In the genomic region with DNA sequence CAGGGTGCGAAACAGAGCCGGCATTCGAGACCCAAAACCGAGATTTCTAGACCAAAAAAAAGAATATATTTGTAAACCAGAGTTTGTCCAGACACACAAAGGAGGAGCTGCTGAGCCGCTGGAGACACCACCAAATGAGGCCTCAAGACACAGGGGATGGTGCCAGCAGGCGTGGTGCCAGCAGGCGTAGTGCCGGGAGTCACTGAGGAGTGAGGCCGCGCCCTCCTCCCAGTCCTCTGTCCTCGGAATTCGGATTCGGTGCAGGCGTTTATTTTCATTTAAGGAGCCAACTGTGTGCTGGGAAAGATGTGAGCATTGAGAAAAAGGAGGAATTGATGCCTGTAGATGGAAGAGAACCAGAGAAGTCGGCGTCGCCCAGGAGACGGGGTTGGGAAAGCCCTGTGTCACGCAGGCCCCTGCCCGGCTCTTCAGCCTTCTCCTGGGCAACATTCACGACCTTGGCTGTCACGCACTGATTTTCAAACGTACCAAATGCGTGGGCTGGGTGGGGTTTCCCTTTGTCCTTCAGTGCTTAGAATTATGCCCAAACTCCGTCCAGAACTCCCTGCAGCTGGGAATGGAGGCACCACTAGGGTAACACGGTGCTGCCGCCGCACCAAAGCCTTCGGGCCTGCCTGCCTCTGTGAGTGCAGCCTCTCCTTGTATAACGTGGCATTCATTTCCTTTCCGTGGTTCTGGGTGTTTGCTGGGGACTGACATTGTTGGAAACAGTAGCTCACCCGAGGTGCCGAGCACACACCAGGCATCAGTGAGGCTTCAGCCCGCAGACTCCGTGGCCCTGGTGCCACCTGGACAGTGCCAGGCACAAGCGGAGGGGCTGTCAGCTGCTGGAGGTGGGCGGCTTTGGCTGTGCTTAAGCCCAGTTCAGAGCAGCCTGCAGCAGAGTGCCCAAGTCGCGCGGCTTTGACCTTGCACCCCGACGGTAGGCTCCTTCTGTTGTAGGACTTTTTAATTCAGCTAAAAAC, we compare ENCODE assay signal across 9 cellular contexts. TPM values are rescaled to one million over a fixed set of nuclear protein-coding genes. Genes with fewer than 3 reads are reported as not detected.
DNase-seq lines count a peak whose midpoint lies in the region; ATAC-seq lines count a peak whose summit lies in the region.
"Had no signal": no experiment of that assay in that cellular context is flagged by ENCODE, and none has a peak within 500 bp of the region (broad histone marks: within the 10 kb centered on the region; RNA-seq: fewer than 3 reads in every experiment).

No MANE protein-coding gene starts in this region.

- DNase-seq in GM03348 (ENCODE audit: low spot score) (peak; percentile 95), caudate nucleus (lab: John Stamatoyannopoulos, UW) (peak in 50 of 61 donors; percentile 7 to 88 (median 52)), iris pigment epithelial cell (ENCODE audit: low read depth) (peak; percentile 74), activated gamma-delta T cell treated with Interleukin-2 at 50 U/mL for 16 hours (no peak), T-cell (no peak)

- ATAC-seq in stimulated activated memory B cell treated with anti-CD40 and anti-IgM and Interleukin-4, amounts not matched to agents 10 μg/mL and 1 μg/mL and 100 μg/mL, for 72 hours = no peak
- no peak for ATAC-seq in HG03196 (IDR thresholded peaks at IDR 0.05; ENCODE audit: unreplicated experiment)
- no peak for ATAC-seq in GM21360 (IDR thresholded peaks at IDR 0.05; ENCODE audit: unreplicated experiment)
- no peak for ATAC-seq in T-cell (replicated peaks in 1 of 4)
- ATAC-seq: activated T-helper 17 cell treated with anti-CD3 and anti-CD28 coated beads, Interleukin-2, amount 50 U/mL, for 72 hours had no signal

- no peak overlapping the region for H3K4me3 Mint-ChIP-seq in stimulated activated memory B cell treated with anti-CD40 and anti-IgM and Interleukin-4, amounts not matched to agents 10 μg/mL and 1 μg/mL and 100 μg/mL, for 72 hours
- H3K4me3 Mint-ChIP-seq in T-cell = no peak overlapping the region
- H3K4me3 Mint-ChIP-seq: activated T-helper 17 cell treated with anti-CD3 and anti-CD28 coated beads, Interleukin-2, amount 50 U/mL, for 72 hours had no signal

- no peaks in the 10 kb centered on the region for H3K27me3 Mint-ChIP-seq in stimulated activated memory B cell treated with anti-CD40 and anti-IgM and Interleukin-4, amounts not matched to agents 10 μg/mL and 1 μg/mL and 100 μg/mL, for 72 hours
- H3K27me3 Mint-ChIP-seq in T-cell = no peaks in the 10 kb centered on the region
- H3K27me3 Mint-ChIP-seq: activated T-helper 17 cell treated with anti-CD3 and anti-CD28 coated beads, Interleukin-2, amount 50 U/mL, for 72 hours had no signal

- peaks cover 54% of the 10 kb centered on the region for H3K36me3 Mint-ChIP-seq in stimulated activated memory B cell treated with anti-CD40 and anti-IgM and Interleukin-4, amounts not matched to agents 10 μg/mL and 1 μg/mL and 100 μg/mL, for 72 hours
- peaks cover 27% of the 10 kb centered on the region for H3K36me3 Mint-ChIP-seq in T-cell

- peak overlapping the region; percentile 84 for H3K27ac Mint-ChIP-seq in stimulated activated memory B cell treated with anti-CD40 and anti-IgM and Interleukin-4, amounts not matched to agents 10 μg/mL and 1 μg/mL and 100 μg/mL, for 72 hours
- no peak overlapping the region for H3K27ac Mint-ChIP-seq in T-cell
- H3K27ac Mint-ChIP-seq: activated T-helper 17 cell treated with anti-CD3 and anti-CD28 coated beads, Interleukin-2, amount 50 U/mL, for 72 hours had no signal

- POLR2A ChIA-PET in T-cell (lab: Charles Lee) = no interaction called here

- peaks cover 38% of the 10 kb centered on the region for H3K4me1 Mint-ChIP-seq in stimulated activated memory B cell treated with anti-CD40 and anti-IgM and Interleukin-4, amounts not matched to agents 10 μg/mL and 1 μg/mL and 100 μg/mL, for 72 hours
- peaks cover 20 to 27% (median 22%) of the 10 kb centered on the region in 3 donors for H3K4me1 Mint-ChIP-seq in T-cell

- no peaks in the 10 kb centered on the region for H3K9me3 Mint-ChIP-seq in stimulated activated memory B cell treated with anti-CD40 and anti-IgM and Interleukin-4, amounts not matched to agents 10 μg/mL and 1 μg/mL and 100 μg/mL, for 72 hours
- H3K9me3 Mint-ChIP-seq in T-cell = no peaks in the 10 kb centered on the region
- H3K9me3 Mint-ChIP-seq: activated T-helper 17 cell treated with anti-CD3 and anti-CD28 coated beads, Interleukin-2, amount 50 U/mL, for 72 hours had no signal

- peak overlapping the region; percentile 64 for H3K27ac ChIP-seq in caudate nucleus (ENCODE audit: low read depth, low read length)

- CTCF ChIA-PET in T-cell (lab: Charles Lee) = interaction anchor here in 1 of 2 donors (0.5 kb wide), 1 partner anchor 14 kb away, joined by 3 read pairs; no protein-coding TSS in a partner anchor

RNA-seq across cellular contexts. Expression of gene CHMP6, which starts 49.0 kb away (rescaled TPM):
- total RNA-seq in T-cell = 10 to 100 TPM; 25.0 to 48.9 (median 43.2) TPM

Comparison
In these comparisons a context has a peak if more than half of its experiments do, and no peak if none do; other contexts are left out.
1. DNase-seq: peak in GM03348 (single experiment), caudate nucleus (50 of 61) and iris pigment epithelial cell (single experiment); none in activated gamma-delta T cell treated with Interleukin-2 at 50 U/mL for 16 hours (single experiment) and T-cell (0 of 34).